8 cellular contexts compared by ENCODE assay signal in the genomic region with DNA sequence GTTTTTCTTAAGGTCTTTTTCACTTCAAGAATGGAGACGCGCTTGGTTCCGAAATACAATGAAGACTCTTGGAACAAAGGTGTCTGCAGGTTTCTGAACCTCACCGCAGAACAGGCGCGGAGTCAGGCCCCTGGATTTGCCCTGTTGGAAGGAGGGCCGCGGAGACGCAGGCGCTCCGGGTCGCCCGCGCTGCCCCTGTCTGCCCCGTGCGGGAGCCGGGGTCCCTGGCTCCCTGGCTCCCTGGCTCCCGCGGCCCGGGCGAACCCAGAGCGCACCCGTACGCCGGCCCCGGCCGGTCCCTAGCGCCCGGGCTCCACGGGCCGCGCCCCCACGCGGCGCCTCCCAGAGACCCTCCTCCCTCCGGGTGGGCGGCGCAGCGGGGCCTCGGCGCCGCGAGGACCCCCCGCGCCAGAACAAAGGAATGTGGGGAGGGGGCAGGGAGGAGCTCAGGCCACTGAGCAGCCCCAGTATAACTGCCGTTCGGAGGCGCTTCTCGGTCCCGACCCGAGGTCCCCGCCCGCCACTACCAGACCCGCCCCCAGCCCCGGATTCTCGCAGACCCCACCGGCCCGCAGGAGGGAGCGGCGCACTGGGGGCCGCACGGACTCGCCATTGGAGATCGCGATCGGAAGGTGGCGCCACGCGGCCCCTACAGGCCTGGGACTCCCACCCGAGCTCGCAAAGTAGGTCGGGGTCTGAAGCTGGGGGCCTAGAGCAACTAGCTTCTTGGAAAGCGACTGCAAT. TPM values are rescaled to one million over a fixed set of nuclear protein-coding genes. Genes with fewer than 3 reads are reported as not detected.
DNase-seq lines count a peak whose midpoint lies in the region; ATAC-seq and TF ChIP-seq lines count a peak whose summit lies in the region.

No MANE protein-coding gene starts in this region.

- WGBS in esophagus, 2 donors: 3% methylated on average over 64 to 73 of the region's 73 CpGs

- no peak overlapping the region for H3K27ac ChIP-seq in SK-N-MC
- H3K27ac ChIP-seq in esophagus (ENCODE audit: low read depth in 2 of 2, low read length in 1 of 2): peak overlapping the region; percentile 36 to 73

- H3K9ac ChIP-seq in SK-N-MC (ENCODE audit: insufficient read length): no peak overlapping the region

- H3K4me1 ChIP-seq in esophagus (ENCODE audit: control insufficient read depth in 2 of 2, insufficient read depth in 2 of 2, low read length in 1 of 2): peaks cover 0 to 4% of the 10 kb centered on the region in 2 donors

- peak overlapping the region; percentile 97 for H3K4me3 ChIP-seq in SK-N-MC
- peak overlapping the region; percentile 45 to 86 for H3K4me3 ChIP-seq in esophagus (ENCODE audit: low read depth in 1 of 2, low read length in 2 of 2)

- peak; percentile 40; the same call in 2 of the 3 replicates for TF ChIP-seq CTCF in GM12872 (IDR thresholded peaks at IDR 0.05; ENCODE audit: insufficient read depth, low read depth, low read length)

- no peak for DNase-seq in SK-N-MC (ENCODE audit: low read depth, low spot score)
- peak; percentile 43 for DNase-seq in myocyte (ENCODE audit: low read depth)
- no peak for DNase-seq in DMS114 treated with DMSO at 0.1 percent for 48 hours (lab: John Stamatoyannopoulos, UW; ENCODE audit: unreplicated experiment)
- DNase-seq in HPDE6-E6E7 (ENCODE audit: extremely low spot score): no peak
- no peak for DNase-seq in NCI-H1694 (lab: John Stamatoyannopoulos, UW)

- H3K9me3 ChIP-seq in SK-N-MC (ENCODE audit: low read depth, low read length): no peaks in the 10 kb centered on the region
- no peaks in the 10 kb centered on the region for H3K9me3 ChIP-seq in esophagus (ENCODE audit: control insufficient read depth in 2 of 2, insufficient read depth in 1 of 2, low read depth in 1 of 2, low read length in 1 of 2)

- no peaks in the 10 kb centered on the region for H3K27me3 ChIP-seq in esophagus (ENCODE audit: control insufficient read depth in 1 of 2, insufficient read depth in 2 of 2, low read length in 2 of 2)

- H3K36me3 ChIP-seq in SK-N-MC (ENCODE audit: insufficient read depth, low read length) (no peaks in the 10 kb centered on the region), esophagus (ENCODE audit: control insufficient read depth in 2 of 2, insufficient read depth in 2 of 2, low read length in 1 of 2) (no peaks in the 10 kb centered on the region)

- ATAC-seq in HG02798 (IDR thresholded peaks at IDR 0.05; ENCODE audit: poor library complexity, unreplicated experiment): no peak

RNA-seq across cellular contexts. Expression of a gene that starts 2.4 kb away (rescaled TPM):
- polyA plus RNA-seq in esophagus: 10 to 100 TPM in 1 of 2 donors, 1 to 10 TPM in 1; 5.0 to 12.7 TPM
- 3.2 and 11.4 TPM in 2 replicates for total RNA-seq in myocyte
- 11.0 TPM for polyA plus RNA-seq in myocyte (2012)

RNA-seq across cellular contexts. Expression of a gene that starts 59.5 kb away (rescaled TPM):
- polyA plus RNA-seq in esophagus: 10 to 100 TPM in 1 of 2 donors, 1 to 10 TPM in 1; 7.2 to 11.5 TPM
- 11.2 and 13.7 TPM in 2 replicates for total RNA-seq in myocyte
- polyA plus RNA-seq in myocyte (2012): 5.3 TPM
